Comparison of ENCODE assay signal across 8 cellular contexts in genomic region chr17:45430738-45431530, GRCh38. TPM values are rescaled to one million over a fixed set of nuclear protein-coding genes. Genes with fewer than 3 reads are reported as not detected.
DNase-seq lines count a peak whose midpoint lies in the region; ATAC-seq lines count a peak whose summit lies in the region.

No MANE protein-coding gene starts in this region.

- peak; percentile 39 for ATAC-seq in activated CD4-positive, alpha-beta T cell treated with anti-CD3 and anti-CD28 coated beads for 36 hours
- ATAC-seq in HG03175 (IDR thresholded peaks at IDR 0.05; ENCODE audit: unreplicated experiment) (peak; percentile 26), HG02623 (IDR thresholded peaks at IDR 0.05; ENCODE audit: unreplicated experiment) (no peak)

- no peaks in the 10 kb centered on the region for H3K9me3 ChIP-seq in iPS-18c (ENCODE audit: control insufficient read depth, insufficient read depth, low read length)

- H3K27ac Mint-ChIP-seq in activated CD4-positive, alpha-beta T cell treated with anti-CD3 and anti-CD28 coated beads for 36 hours: peak overlapping the region; percentile 43
- no peak overlapping the region for H3K27ac Mint-ChIP-seq in activated naive CD4-positive, alpha-beta T cell treated with anti-CD3 and anti-CD28 coated beads, Interleukin-2, amount 50 U/mL, for 24 hours

- no peaks in the 10 kb centered on the region for H3K9me3 Mint-ChIP-seq in activated CD4-positive, alpha-beta T cell treated with anti-CD3 and anti-CD28 coated beads for 36 hours (ENCODE audit: low read depth)
- no peaks in the 10 kb centered on the region for H3K9me3 Mint-ChIP-seq in activated naive CD4-positive, alpha-beta T cell treated with anti-CD3 and anti-CD28 coated beads, Interleukin-2, amount 50 U/mL, for 24 hours

- peaks cover 6% of the 10 kb centered on the region for H3K27me3 Mint-ChIP-seq in activated CD4-positive, alpha-beta T cell treated with anti-CD3 and anti-CD28 coated beads for 36 hours
- no peaks in the 10 kb centered on the region for H3K27me3 Mint-ChIP-seq in activated naive CD4-positive, alpha-beta T cell treated with anti-CD3 and anti-CD28 coated beads, Interleukin-2, amount 50 U/mL, for 24 hours

- H3K4me3 Mint-ChIP-seq in activated CD4-positive, alpha-beta T cell treated with anti-CD3 and anti-CD28 coated beads for 36 hours: peak overlapping the region; percentile 68
- peak overlapping the region; percentile 83 for H3K4me3 Mint-ChIP-seq in activated naive CD4-positive, alpha-beta T cell treated with anti-CD3 and anti-CD28 coated beads, Interleukin-2, amount 50 U/mL, for 24 hours

- POLR2A ChIA-PET in activated CD4-positive, alpha-beta T cell treated with anti-CD3 and anti-CD28 coated beads for 36 hours (lab: Charles Lee): no interaction called here

- H3K4me1 Mint-ChIP-seq in activated CD4-positive, alpha-beta T cell treated with anti-CD3 and anti-CD28 coated beads for 36 hours: peaks cover 21% of the 10 kb centered on the region
- H3K4me1 Mint-ChIP-seq in activated naive CD4-positive, alpha-beta T cell treated with anti-CD3 and anti-CD28 coated beads, Interleukin-2, amount 50 U/mL, for 24 hours: peaks cover 22% of the 10 kb centered on the region

- DNase-seq in activated CD4-positive, alpha-beta T cell treated with anti-CD3 and anti-CD28 coated beads for 36 hours: peak; percentile 72
- no peak for DNase-seq in activated CD4-positive, alpha-beta T cell treated with anti-CD3 and anti-CD28 coated beads, Interleukin-2, amount 50 U/mL, for 1 hour
- DNase-seq in stimulated activated CD4-positive, alpha-beta T cell treated with anti-CD3 and anti-CD28 coated beads, Interleukin-4, amount 100 ng/mL, for 4 hours: peak; percentile 22 to 42
- no peak for DNase-seq in dedifferentiated amniotic fluid mesenchymal stem cell (ENCODE audit: extremely low spot score)

- peak overlapping the region; percentile 72 for H3K4me3 ChIP-seq in iPS-18c (ENCODE audit: insufficient read depth, low read depth, low read length)

- no peaks in the 10 kb centered on the region for H3K36me3 Mint-ChIP-seq in activated CD4-positive, alpha-beta T cell treated with anti-CD3 and anti-CD28 coated beads for 36 hours (ENCODE audit: low read depth)
- H3K36me3 Mint-ChIP-seq in activated naive CD4-positive, alpha-beta T cell treated with anti-CD3 and anti-CD28 coated beads, Interleukin-2, amount 50 U/mL, for 24 hours: no peaks in the 10 kb centered on the region

- CTCF ChIA-PET in activated CD4-positive, alpha-beta T cell treated with anti-CD3 and anti-CD28 coated beads for 36 hours (lab: Charles Lee): interaction anchor here (0.9 kb wide), 1 partner anchor 10 kb away, joined by 3 read pairs; no protein-coding TSS in a partner anchor

- intact Hi-C loops in activated CD4-positive, alpha-beta T cell treated with anti-CD3 and anti-CD28 coated beads for 36 hours (cut with DNase I, micrococcal nuclease): loop anchor here in 1 of 2 experiments (2.0 kb wide), 1 partner anchor 154 kb away; no protein-coding TSS in a partner anchor

RNA-seq across cellular contexts. Expression of gene ARHGAP27, which starts 1.7 kb away (rescaled TPM):
- 10 to 100 TPM; 43.2 to 43.5 TPM for total RNA-seq in activated CD4-positive, alpha-beta T cell treated with anti-CD3 and anti-CD28 coated beads for 36 hours

RNA-seq across cellular contexts. Expression of gene PLEKHM1, which starts 59.6 kb away (rescaled TPM):
- total RNA-seq in activated CD4-positive, alpha-beta T cell treated with anti-CD3 and anti-CD28 coated beads for 36 hours: 10 to 100 TPM; 20.4 to 21.2 TPM

Comparison
In these comparisons a context has a peak if more than half of its experiments do, and no peak if none do; other contexts are left out.
1. DNase-seq: peak in activated CD4-positive, alpha-beta T cell treated with anti-CD3 and anti-CD28 coated beads for 36 hours (single experiment) and stimulated activated CD4-positive, alpha-beta T cell treated with anti-CD3 and anti-CD28 coated beads, Interleukin-4, amount 100 ng/mL, for 4 hours (2 of 2); none in activated CD4-positive, alpha-beta T cell treated with anti-CD3 and anti-CD28 coated beads, Interleukin-2, amount 50 U/mL, for 1 hour (single experiment) and dedifferentiated amniotic fluid mesenchymal stem cell (single experiment).